11 cellular contexts compared by ENCODE assay signal in the genomic region with DNA sequence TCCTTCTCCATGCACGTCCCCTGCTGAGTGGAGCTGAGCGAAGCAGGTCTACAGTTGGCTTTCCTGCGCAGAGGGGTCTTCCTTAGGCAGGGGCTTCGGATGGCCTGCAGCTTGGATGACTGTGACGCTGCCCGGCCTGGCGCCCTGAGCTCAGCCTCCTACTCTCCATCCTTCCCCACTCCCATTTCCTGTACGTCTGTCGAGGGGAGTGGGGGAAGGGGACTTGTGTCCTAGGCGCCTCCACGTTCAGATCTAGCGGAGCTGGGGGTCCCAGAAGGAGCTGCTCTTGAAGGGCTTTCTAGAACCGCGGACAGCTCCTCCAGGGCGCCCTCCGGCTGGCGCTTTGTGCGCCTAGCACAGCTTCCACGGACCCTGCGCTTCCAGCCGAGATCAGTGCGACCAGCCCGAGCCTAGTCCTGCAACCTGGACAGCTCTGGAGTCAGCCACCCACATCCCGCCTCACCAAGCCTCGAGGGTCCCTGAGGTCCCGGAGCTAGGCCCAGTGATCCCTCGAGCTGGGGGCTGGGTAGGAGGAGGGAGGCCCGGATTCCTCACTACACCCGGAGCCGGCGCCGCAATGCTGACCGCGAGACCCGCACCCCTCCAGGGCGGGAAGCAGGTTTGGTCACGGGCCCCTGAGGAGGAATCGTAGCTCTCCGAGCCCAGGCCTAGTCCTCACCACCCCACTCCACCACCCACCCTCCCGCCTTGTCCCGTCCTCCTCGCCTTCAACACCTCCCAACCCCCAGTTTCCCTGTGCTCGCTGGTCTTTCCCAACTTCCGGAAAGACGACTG. TPM values are rescaled to one million over a fixed set of nuclear protein-coding genes. Genes with fewer than 3 reads are reported as not detected.
DNase-seq lines count a peak whose midpoint lies in the region; ATAC-seq and TF ChIP-seq lines count a peak whose summit lies in the region.
"Had no signal": no experiment of that assay in that cellular context is flagged by ENCODE, and none has a peak within 500 bp of the region (broad histone marks: within the 10 kb centered on the region; RNA-seq: fewer than 3 reads in every experiment).

No MANE protein-coding gene starts in this region.

- H3K4me1 ChIP-seq in right atrium auricular region (peaks cover 0 to 42% of the 10 kb centered on the region in 2 donors), heart right ventricle (peaks cover 0 to 58% (median 32%) of the 10 kb centered on the region in 9 donors), vagina (peaks cover 39% of the 10 kb centered on the region)

- H3K27me3 Mint-ChIP-seq in dendritic cell treated with granulocyte-macrophage colony-stimulating factor and Interleukin-4, amounts not matched to agents 40 ng/mL and 50 ng/mL, for 4 days = peaks cover 78% of the 10 kb centered on the region
- H3K27me3 Mint-ChIP-seq in naive thymus-derived CD8-positive, alpha-beta T cell = peaks cover 23 to 74% (median 52%) of the 10 kb centered on the region in 5 donors

- no peak overlapping the region for H3K27ac Mint-ChIP-seq in dendritic cell treated with granulocyte-macrophage colony-stimulating factor and Interleukin-4, amounts not matched to agents 40 ng/mL and 50 ng/mL, for 4 days
- no peak overlapping the region for H3K27ac Mint-ChIP-seq in naive thymus-derived CD8-positive, alpha-beta T cell
- H3K27ac Mint-ChIP-seq: activated naive CD4-positive, alpha-beta T cell treated with anti-CD3 and anti-CD28 coated beads, Interleukin-2, amount 50 U/mL, for 72 hours had no signal

- H3K27me3 ChIP-seq in right atrium auricular region (peaks cover 15 to 22% of the 10 kb centered on the region in 2 donors), heart right ventricle (peaks cover 7 to 80% (median 62%) of the 10 kb centered on the region in 7 donors), vagina (no peaks in the 10 kb centered on the region)

- H3K9me3 Mint-ChIP-seq in dendritic cell treated with granulocyte-macrophage colony-stimulating factor and Interleukin-4, amounts not matched to agents 40 ng/mL and 50 ng/mL, for 4 days = no peaks in the 10 kb centered on the region
- peaks cover 0 to 2% (median 0%) of the 10 kb centered on the region in 9 donors for H3K9me3 Mint-ChIP-seq in naive thymus-derived CD8-positive, alpha-beta T cell
- H3K9me3 Mint-ChIP-seq: activated naive CD4-positive, alpha-beta T cell treated with anti-CD3 and anti-CD28 coated beads, Interleukin-2, amount 50 U/mL, for 72 hours had no signal

- H3K4me3 Mint-ChIP-seq in dendritic cell treated with granulocyte-macrophage colony-stimulating factor and Interleukin-4, amounts not matched to agents 40 ng/mL and 50 ng/mL, for 4 days = peak overlapping the region; percentile 2
- peak overlapping the region; percentile 7 to 83 (median 76) for H3K4me3 Mint-ChIP-seq in naive thymus-derived CD8-positive, alpha-beta T cell

- DNase-seq in right atrium auricular region (ENCODE audit: low spot score) = no peak
- DNase-seq in heart right ventricle = no peak
- peak in 1 of 10 donors; percentile 45 for DNase-seq in naive thymus-derived CD8-positive, alpha-beta T cell
- no peak for DNase-seq in vagina (ENCODE audit: extremely low spot score in 2 of 2)
- DNase-seq in stimulated activated CD4-positive, alpha-beta T cell treated with anti-CD3 and anti-CD28 coated beads, Interleukin-12 subunit alpha, Interleukin-12 subunit beta, amount 100 ng/mL, for 4 hours = no peak
- DNase-seq in NCI-H2107 treated with DMSO at 0.1 percent for 48 hours (lab: John Stamatoyannopoulos, UW; ENCODE audit: unreplicated experiment) = no peak
- DNase-seq: NCI-H187 had no signal

- TF ChIP-seq CTCF in right atrium auricular region (IDR thresholded peaks at IDR 0.05) (no peak), heart right ventricle (IDR thresholded peaks at IDR 0.05) (no peak), vagina (IDR thresholded peaks at IDR 0.05) (no peak)

- peak overlapping the region; percentile 38 to 57 for H3K4me3 ChIP-seq in right atrium auricular region
- H3K4me3 ChIP-seq in heart right ventricle = peak overlapping the region in 5 of 10 donors; percentile 9 to 65 (median 59)
- peak overlapping the region; percentile 48 to 73 for H3K4me3 ChIP-seq in vagina

- 35 to 39% methylated on average over 34 to 45 of the region's 45 CpGs for WGBS in heart right ventricle, 2 donors

- POLR2A ChIA-PET in naive thymus-derived CD8-positive, alpha-beta T cell (lab: Charles Lee) = interaction anchor here (0.5 kb wide), 1 partner anchor 333 kb away, joined by 3 read pairs; no protein-coding TSS in a partner anchor

- H3K36me3 Mint-ChIP-seq in dendritic cell treated with granulocyte-macrophage colony-stimulating factor and Interleukin-4, amounts not matched to agents 40 ng/mL and 50 ng/mL, for 4 days (ENCODE audit: low read depth) = no peaks in the 10 kb centered on the region
- H3K36me3 Mint-ChIP-seq in naive thymus-derived CD8-positive, alpha-beta T cell = peaks cover 0 to 4% (median 0%) of the 10 kb centered on the region in 3 donors
- H3K36me3 Mint-ChIP-seq: activated naive CD4-positive, alpha-beta T cell treated with anti-CD3 and anti-CD28 coated beads, Interleukin-2, amount 50 U/mL, for 72 hours had no signal

- peaks cover 59% of the 10 kb centered on the region for H3K4me1 Mint-ChIP-seq in dendritic cell treated with granulocyte-macrophage colony-stimulating factor and Interleukin-4, amounts not matched to agents 40 ng/mL and 50 ng/mL, for 4 days (ENCODE audit: low read depth)
- H3K4me1 Mint-ChIP-seq in naive thymus-derived CD8-positive, alpha-beta T cell = peaks cover 9 to 29% (median 20%) of the 10 kb centered on the region in 4 donors

- no peak for TF ChIP-seq POLR2A in vagina (IDR thresholded peaks at IDR 0.05)

- H3K9me3 ChIP-seq in right atrium auricular region = no peaks in the 10 kb centered on the region
- no peaks in the 10 kb centered on the region for H3K9me3 ChIP-seq in heart right ventricle
- H3K9me3 ChIP-seq in vagina = no peaks in the 10 kb centered on the region

- no peaks in the 10 kb centered on the region for H3K36me3 ChIP-seq in right atrium auricular region
- H3K36me3 ChIP-seq in heart right ventricle = no peaks in the 10 kb centered on the region
- H3K36me3 ChIP-seq in vagina = no peaks in the 10 kb centered on the region

- H3K27ac ChIP-seq in right atrium auricular region (no peak overlapping the region), heart right ventricle (no peak overlapping the region), vagina (peak overlapping the region; percentile 69)

- intact Hi-C loops in heart right ventricle (cut with DNase I) (loop anchor here in 6 of 10 donors (5.0 to 10.0 kb wide), 8 partner anchors 102 to 820 kb away; no protein-coding TSS in a partner anchor), vagina (cut with DNase I) (no loop called here)
- intact Hi-C loops in dendritic cell treated with granulocyte-macrophage colony-stimulating factor and Interleukin-4, amounts not matched to agents 40 ng/mL and 50 ng/mL, for 4 days (cut with micrococcal nuclease) = loop anchor here (10.0 kb wide), 1 partner anchor 190 kb away; no protein-coding TSS in a partner anchor

- ATAC-seq in heart right ventricle (no peak), HG03039 (IDR thresholded peaks at IDR 0.05; ENCODE audit: unreplicated experiment) (no peak)
- no peak for ATAC-seq in naive thymus-derived CD8-positive, alpha-beta T cell

RNA-seq across cellular contexts. Expression of gene GRID1, which starts 1.8 kb away (rescaled TPM):
- total RNA-seq in right atrium auricular region (under 1 TPM; 0.37 to 0.67 TPM), heart right ventricle (1 to 10 TPM in 9 of 10 donors, under 1 TPM in 1; 0.77 to 3.4 (median 1.9) TPM), vagina (7.1 TPM)
- polyA plus RNA-seq in heart right ventricle = 1 to 10 TPM in 1 of 2 donors, under 1 TPM in 1; 0.44 to 1.2 TPM
- total RNA-seq in naive thymus-derived CD8-positive, alpha-beta T cell = not detected
- not detected for polyA plus RNA-seq in naive thymus-derived CD8-positive, alpha-beta T cell
- total RNA-seq: activated naive CD4-positive, alpha-beta T cell treated with anti-CD3 and anti-CD28 coated beads, Interleukin-2, amount 50 U/mL, for 72 hours; T-helper 2 cell treated with Interferon-gamma antibody and Interleukin-4, amounts not matched to agents 100 ng/mL and 5 ng/mL, for 36 hours had no signal
